Comparison of ENCODE assay signal across 32 cellular contexts in genomic region chr7:17016402-17017010, GRCh38.
DNase-seq lines count a peak whose midpoint lies in the region; TF ChIP-seq lines count a peak whose summit lies in the region.
"Had no signal": no experiment of that assay in that cellular context is flagged by ENCODE, and none has a peak within 500 bp of the region (broad histone marks: within the 10 kb centered on the region; RNA-seq: fewer than 3 reads in every experiment).

No MANE protein-coding gene starts in this region.

- no peaks in the 10 kb centered on the region for H3K79me2 ChIP-seq in GM23248 (ENCODE audit: insufficient read depth)
- no peaks in the 10 kb centered on the region for H3K79me2 ChIP-seq in smooth muscle cell (ENCODE audit: low read depth)
- H3K79me2 ChIP-seq in Karpas-422 (ENCODE audit: low read length) = no peaks in the 10 kb centered on the region

- no peaks in the 10 kb centered on the region for H3K79me1 ChIP-seq in mesenchymal stem cell (replicated peaks; ENCODE audit: low read length, poor library complexity, severe bottlenecking)

- H3K9ac ChIP-seq in GM23248 (no peak overlapping the region), adipocyte (ENCODE audit: low read length) (peak overlapping the region; percentile 36), mesenchymal stem cell (ENCODE audit: low read length) (peak overlapping the region; percentile 32), smooth muscle cell (ENCODE audit: low read depth) (no peak overlapping the region), Karpas-422 (ENCODE audit: low read length) (no peak overlapping the region)
- H3K9ac ChIP-seq: BLaER1 had no signal

- DNase-seq in GM23248 (no peak), adipocyte (ENCODE audit: low read depth) (no peak), mesenchymal stem cell (no peak), smooth muscle cell (lab: John Stamatoyannopoulos, UW; ENCODE audit: unreplicated experiment) (no peak), SKM-1 treated with dmso at 0.1 percent for 144 hours (lab: John Stamatoyannopoulos, UW; ENCODE audit: unreplicated experiment) (no peak), Karpas-422 (no peak)
- DNase-seq in activated effector memory CD4-positive, alpha-beta T cell treated with Interleukin-2 at 50 U/mL for 16 hours = no peak
- DNase-seq: activated CD4-positive, alpha-beta T cell treated with anti-CD3 and anti-CD28 coated beads for 48 hours; activated CD8-positive, alpha-beta memory T cell treated with anti-CD3 and anti-CD28 coated beads for 24 hours; activated naive CD8-positive, alpha-beta T cell treated with anti-CD3 and anti-CD28 coated beads, Interleukin-2, amount 10 ng/mL, durations not matched to agents 7 days and 5 days; activated T-cell treated with anti-CD3 and anti-CD28 coated beads for 4 hours; central memory CD4-positive, alpha-beta T cell; cortex of kidney; DMS 273 treated with DMSO at 0.1 percent for 48 hours; effector memory CD8-positive, alpha-beta T cell; head of caudate nucleus; islet precursor cell; left ventricle myocardium superior; naive thymus-derived CD8-positive, alpha-beta T cell; NCI-H1092; NCI-H1694; NCI-H446; NCI-H774; occipital lobe; Peyer's patch; SHP77; stimulated activated CD4-positive, alpha-beta T cell treated with anti-CD3 and anti-CD28 coated beads, Interleukin-1b, Interleukin-23, amount 100 ng/mL, for 48 hours; stimulated activated naive CD4-positive, alpha-beta T cell treated with Interleukin-2 at 50 U/mL for 16 hours; uterus; WERI-Rb-1 had no signal

- H2AFZ ChIP-seq in GM23248 (peak overlapping the region; percentile 21), mesenchymal stem cell (ENCODE audit: low read depth, low read length) (no peak overlapping the region), smooth muscle cell (ENCODE audit: low read depth) (peak overlapping the region; percentile 18), Karpas-422 (ENCODE audit: low read length) (no peak overlapping the region)

- no peaks in the 10 kb centered on the region for H3K9me2 ChIP-seq in GM23248 (ENCODE audit: insufficient read depth)
- no peaks in the 10 kb centered on the region for H3K9me2 ChIP-seq in Karpas-422 (replicated peaks; ENCODE audit: insufficient read depth, low read length)

- H2BK5ac ChIP-seq in mesenchymal stem cell (ENCODE audit: low read depth, low read length, poor library complexity, severe bottlenecking) = no peak overlapping the region

- H3K4me3 ChIP-seq in GM23248 = no peak overlapping the region
- H3K4me3 ChIP-seq in adipocyte (ENCODE audit: low read length) = no peak overlapping the region
- no peak overlapping the region for H3K4me3 ChIP-seq in mesenchymal stem cell (ENCODE audit: insufficient read depth in 1 of 2, low read depth in 1 of 2, low read length in 2 of 2)
- no peak overlapping the region for H3K4me3 ChIP-seq in smooth muscle cell
- H3K4me3 ChIP-seq in Karpas-422 (ENCODE audit: low read length) = no peak overlapping the region
- H3K4me3 ChIP-seq: BLaER1, Peyer's patch, suprapubic skin, uterus had no signal

- H2BK15ac ChIP-seq in mesenchymal stem cell (ENCODE audit: low read depth, poor library complexity, severe bottlenecking) = no peak overlapping the region

- H2BK120ac ChIP-seq in mesenchymal stem cell (ENCODE audit: low read depth, low read length) = no peak overlapping the region

- no peak overlapping the region for H4K91ac ChIP-seq in mesenchymal stem cell (ENCODE audit: low read length)

- H3K9me3 ChIP-seq in GM23248 (ENCODE audit: low read depth) = no peaks in the 10 kb centered on the region
- H3K9me3 ChIP-seq in adipocyte (ENCODE audit: control insufficient read depth, low read length) = no peaks in the 10 kb centered on the region
- H3K9me3 ChIP-seq in mesenchymal stem cell (ENCODE audit: control insufficient read depth, low read length) = no peaks in the 10 kb centered on the region
- no peaks in the 10 kb centered on the region for H3K9me3 ChIP-seq in smooth muscle cell (replicated peaks; ENCODE audit: low read depth)
- no peaks in the 10 kb centered on the region for H3K9me3 ChIP-seq in Karpas-422 (ENCODE audit: low read length)
- H3K9me3 ChIP-seq: BLaER1, Peyer's patch, suprapubic skin, uterus had no signal

- H3K27ac ChIP-seq in GM23248 (no peak overlapping the region), mesenchymal stem cell (ENCODE audit: low read length, poor library complexity, severe bottlenecking) (no peak overlapping the region), smooth muscle cell (ENCODE audit: low read depth) (peak overlapping the region; percentile 3), Karpas-422 (ENCODE audit: low read length) (no peak overlapping the region)
- H3K27ac ChIP-seq: BLaER1, Peyer's patch, suprapubic skin, uterus, WERI-Rb-1 had no signal

- in situ Hi-C loops in GM23248 (cut with MboI) = no loop called here

- H3F3A ChIP-seq in GM23248 (ENCODE audit: insufficient read depth) = 0 out of 2 replicates have a peak, but pooled peaks cover 7% of the 10 kb centered on the region
- H3F3A ChIP-seq in smooth muscle cell (ENCODE audit: low read depth) = peaks cover 6% of the 10 kb centered on the region

- H2BK12ac ChIP-seq in mesenchymal stem cell (ENCODE audit: low read length in 2 of 2) = no peak overlapping the region

- no peak overlapping the region for H3K23ac ChIP-seq in mesenchymal stem cell (ENCODE audit: low read length in 2 of 2)

- H3K4me1 ChIP-seq in GM23248 (ENCODE audit: insufficient read depth) (peaks cover 36% of the 10 kb centered on the region), adipocyte (ENCODE audit: control insufficient read depth, insufficient read depth, low read length) (peaks cover 26% of the 10 kb centered on the region), mesenchymal stem cell (ENCODE audit: control insufficient read depth, insufficient read depth, low read depth, low read length) (no peaks in the 10 kb centered on the region), smooth muscle cell (ENCODE audit: low read depth) (peaks cover 11% of the 10 kb centered on the region), Karpas-422 (ENCODE audit: low read length) (no peaks in the 10 kb centered on the region)
- H3K4me1 ChIP-seq: BLaER1, uterus had no signal

- H4K20me1 ChIP-seq in GM23248 (ENCODE audit: insufficient read depth) (no peaks in the 10 kb centered on the region), smooth muscle cell (ENCODE audit: low read depth) (no peaks in the 10 kb centered on the region), Karpas-422 (ENCODE audit: insufficient read depth, low read depth, low read length) (no peaks in the 10 kb centered on the region)
- H4K20me1 ChIP-seq: BLaER1 had no signal

- 74 to 86% methylated on average over 2 of the region's 2 CpGs for WGBS in GM23248 (ENCODE audit: low coverage in 1 of 2, low lambda C conversion rate in 2 of 2, missing lambda C conversion rate in 2 of 2), 2 experiments
- WGBS in mesenchymal stem cell = 94% methylated on average over 2 of the region's 2 CpGs
- 97% methylated on average over 2 of the region's 2 CpGs for whole genome bisulfite sequencing in smooth muscle cell (ENCODE audit: low lambda C conversion rate)

- no peak overlapping the region for H4K8ac ChIP-seq in mesenchymal stem cell (ENCODE audit: low read length)

- no peak overlapping the region for H3K4me2 ChIP-seq in GM23248 (ENCODE audit: unreplicated experiment)
- no peak overlapping the region for H3K4me2 ChIP-seq in mesenchymal stem cell (ENCODE audit: low read length, poor library complexity, severe bottlenecking)
- H3K4me2 ChIP-seq in smooth muscle cell = no peak overlapping the region
- H3K4me2 ChIP-seq in Karpas-422 (ENCODE audit: low read depth, low read length, poor library complexity, severe bottlenecking) = no peak overlapping the region
- H3K4me2 ChIP-seq: BLaER1 had no signal

- no peak overlapping the region for H3K14ac ChIP-seq in mesenchymal stem cell (ENCODE audit: low read length in 2 of 2)

- H3K27me3 ChIP-seq in GM23248 (replicated peaks; ENCODE audit: insufficient read depth) (no peaks in the 10 kb centered on the region), adipocyte (replicated peaks; ENCODE audit: control insufficient read depth, insufficient read depth, low read length) (no peaks in the 10 kb centered on the region), mesenchymal stem cell (ENCODE audit: control insufficient read depth in 1 of 2, insufficient read depth in 1 of 2, low read length in 2 of 2) (no peaks in the 10 kb centered on the region), smooth muscle cell (ENCODE audit: low read depth) (no peaks in the 10 kb centered on the region), Karpas-422 (ENCODE audit: low read length) (no peaks in the 10 kb centered on the region)
- H3K27me3 ChIP-seq: BLaER1, Peyer's patch, suprapubic skin, uterus had no signal

- no peak overlapping the region for H3K4ac ChIP-seq in mesenchymal stem cell (ENCODE audit: low read depth in 1 of 2, low read length in 2 of 2)

- H3K36me3 ChIP-seq in GM23248 (ENCODE audit: low read depth) = no peaks in the 10 kb centered on the region
- no peaks in the 10 kb centered on the region for H3K36me3 ChIP-seq in adipocyte (ENCODE audit: control insufficient read depth, insufficient read depth, low read length, severe bottlenecking)
- no peaks in the 10 kb centered on the region for H3K36me3 ChIP-seq in mesenchymal stem cell (ENCODE audit: control insufficient read depth in 1 of 2, insufficient read depth in 2 of 2, low read depth in 1 of 2, low read length in 2 of 2)
- no peaks in the 10 kb centered on the region for H3K36me3 ChIP-seq in smooth muscle cell (ENCODE audit: low read depth)
- no peaks in the 10 kb centered on the region for H3K36me3 ChIP-seq in Karpas-422 (ENCODE audit: insufficient read depth, low read length)
- H3K36me3 ChIP-seq: BLaER1, Peyer's patch, suprapubic skin, uterus, WERI-Rb-1 had no signal

- no peak overlapping the region for H3K18ac ChIP-seq in mesenchymal stem cell (ENCODE audit: low read depth in 1 of 2, low read length in 2 of 2)

- no peak overlapping the region for H2AK5ac ChIP-seq in mesenchymal stem cell (ENCODE audit: low read length, severe bottlenecking)

- TF ChIP-seq CTCF in smooth muscle cell (IDR thresholded peaks at IDR 0.05; ENCODE audit: borderline replicate concordance, insufficient read depth, poor library complexity, severe bottlenecking) = no peak

Comparison
In these comparisons a context has a peak if more than half of its experiments do, and no peak if none do; other contexts are left out.
1. H2AFZ ChIP-seq: peak in GM23248 (single experiment) and smooth muscle cell (single experiment); none in mesenchymal stem cell (single experiment) and Karpas-422 (single experiment).
2. H3K9ac ChIP-seq: peak in adipocyte (single experiment) and mesenchymal stem cell (single experiment); none in GM23248 (single experiment), smooth muscle cell (single experiment) and Karpas-422 (single experiment).